ENCODE assay signal across 1 cellular context in genomic region chr19:16045171-16045570, GRCh38.
TF ChIP-seq lines count a peak whose summit lies in the region.

No MANE protein-coding gene starts in this region.

TF ChIP-seq in liver, 16 proteins besides CTCF, POLR2A, EP300 and RAD21:
- TF ChIP-seq, protein P1, sequence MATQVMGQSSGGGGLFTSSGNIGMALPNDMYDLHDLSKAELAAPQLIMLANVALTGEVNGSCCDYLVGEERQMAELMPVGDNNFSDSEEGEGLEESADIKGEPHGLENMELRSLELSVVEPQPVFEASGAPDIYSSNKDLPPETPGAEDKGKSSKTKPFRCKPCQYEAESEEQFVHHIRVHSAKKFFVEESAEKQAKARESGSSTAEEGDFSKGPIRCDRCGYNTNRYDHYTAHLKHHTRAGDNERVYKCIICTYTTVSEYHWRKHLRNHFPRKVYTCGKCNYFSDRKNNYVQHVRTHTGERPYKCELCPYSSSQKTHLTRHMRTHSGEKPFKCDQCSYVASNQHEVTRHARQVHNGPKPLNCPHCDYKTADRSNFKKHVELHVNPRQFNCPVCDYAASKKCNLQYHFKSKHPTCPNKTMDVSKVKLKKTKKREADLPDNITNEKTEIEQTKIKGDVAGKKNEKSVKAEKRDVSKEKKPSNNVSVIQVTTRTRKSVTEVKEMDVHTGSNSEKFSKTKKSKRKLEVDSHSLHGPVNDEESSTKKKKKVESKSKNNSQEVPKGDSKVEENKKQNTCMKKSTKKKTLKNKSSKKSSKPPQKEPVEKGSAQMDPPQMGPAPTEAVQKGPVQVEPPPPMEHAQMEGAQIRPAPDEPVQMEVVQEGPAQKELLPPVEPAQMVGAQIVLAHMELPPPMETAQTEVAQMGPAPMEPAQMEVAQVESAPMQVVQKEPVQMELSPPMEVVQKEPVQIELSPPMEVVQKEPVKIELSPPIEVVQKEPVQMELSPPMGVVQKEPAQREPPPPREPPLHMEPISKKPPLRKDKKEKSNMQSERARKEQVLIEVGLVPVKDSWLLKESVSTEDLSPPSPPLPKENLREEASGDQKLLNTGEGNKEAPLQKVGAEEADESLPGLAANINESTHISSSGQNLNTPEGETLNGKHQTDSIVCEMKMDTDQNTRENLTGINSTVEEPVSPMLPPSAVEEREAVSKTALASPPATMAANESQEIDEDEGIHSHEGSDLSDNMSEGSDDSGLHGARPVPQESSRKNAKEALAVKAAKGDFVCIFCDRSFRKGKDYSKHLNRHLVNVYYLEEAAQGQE (IDR thresholded peaks at IDR 0.05), result peak; percentile 90
- no peak for TF ChIP-seq RXRA (IDR thresholded peaks at IDR 0.05)
- no peak for TF ChIP-seq ZBTB33 (IDR thresholded peaks at IDR 0.05)
- TF ChIP-seq HNF4A (conservative IDR thresholded peaks at IDR 0.05), result peak; percentile 5 to 59
- TF ChIP-seq JUND (IDR thresholded peaks at IDR 0.05), result no peak
